Comparison of ENCODE assay signal across 31 cellular contexts in the genomic region with DNA sequence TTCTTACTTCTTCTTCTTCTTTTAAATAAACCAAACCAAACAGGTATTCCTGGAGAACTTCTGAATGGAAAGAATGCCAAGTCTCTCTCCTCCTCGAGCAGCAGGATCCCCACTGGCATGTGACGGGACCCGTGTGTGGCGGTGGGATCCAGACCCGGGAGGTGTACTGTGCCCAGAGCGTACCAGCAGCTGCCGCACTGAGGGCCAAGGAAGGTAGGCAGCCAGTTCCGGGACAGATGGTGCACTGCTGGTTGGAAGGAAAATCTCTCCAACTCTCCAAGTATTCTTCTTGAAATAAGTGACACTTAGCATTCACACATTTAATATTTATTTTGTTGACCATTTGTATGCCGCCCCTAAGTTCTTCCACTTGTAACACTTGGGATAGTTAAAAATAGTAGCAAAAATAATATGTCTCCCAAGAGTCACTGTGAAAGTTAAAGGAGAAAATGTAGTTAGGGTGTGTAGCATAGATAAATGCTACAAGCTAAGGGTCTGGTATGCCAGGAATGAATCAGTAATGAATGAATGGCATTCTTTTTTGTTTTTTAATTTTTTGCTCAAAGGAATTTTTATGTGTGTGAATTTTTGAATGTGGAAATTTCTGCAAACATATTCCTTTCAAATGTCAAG.
DNase-seq lines count a peak whose midpoint lies in the region; TF ChIP-seq lines count a peak whose summit lies in the region.
"Had no signal": no experiment of that assay in that cellular context is flagged by ENCODE, and none has a peak within 500 bp of the region (broad histone marks: within the 10 kb centered on the region; RNA-seq: fewer than 3 reads in every experiment).

No MANE protein-coding gene starts in this region.

- POLR2A ChIA-PET in PC-9 (lab: Charles Lee; ENCODE audit: unreplicated experiment): no interaction called here

- peaks cover 60% of the 10 kb centered on the region for H3K4me1 Mint-ChIP-seq in osteocyte (ENCODE audit: unreplicated experiment)
- H3K4me1 Mint-ChIP-seq: activated CD4-positive, alpha-beta T cell treated with anti-CD3 and anti-CD28 coated beads for 36 hours; activated naive CD4-positive, alpha-beta T cell treated with anti-CD3 and anti-CD28 coated beads, Interleukin-2, amount 10 ng/mL, durations not matched to agents 7 days and 5 days; B cell; neural progenitor cell had no signal

- intact Hi-C loops in PC-9 (cut with micrococcal nuclease; ENCODE audit: unreplicated experiment): no loop called here

- no peak overlapping the region for H3K4me2 ChIP-seq in PC-9
- H3K4me2 ChIP-seq: KMS-11, neural progenitor cell had no signal

- H3K27ac Mint-ChIP-seq in osteocyte (ENCODE audit: unreplicated experiment): peak overlapping the region; percentile 90
- H3K27ac Mint-ChIP-seq: activated CD4-positive, alpha-beta T cell treated with anti-CD3 and anti-CD28 coated beads for 36 hours; activated CD8-positive, alpha-beta T cell treated with anti-CD3 and anti-CD28 coated beads for 36 hours; activated naive CD4-positive, alpha-beta T cell treated with anti-CD3 and anti-CD28 coated beads, Interleukin-2, amount 10 ng/mL, durations not matched to agents 7 days and 5 days; B cell; CD8-positive, alpha-beta T cell; neural progenitor cell had no signal

- no peak for TF ChIP-seq EP300 in Ishikawa (IDR thresholded peaks at IDR 0.05; ENCODE audit: borderline replicate concordance)

- no peaks in the 10 kb centered on the region for H3K4me1 ChIP-seq in PC-9 (replicated peaks; ENCODE audit: insufficient read depth)
- H3K4me1 ChIP-seq: gastroesophageal sphincter, neural progenitor cell, Peyer's patch, thyroid gland had no signal

- TF ChIP-seq RAD21 in Ishikawa (IDR thresholded peaks at IDR 0.05; ENCODE audit: low read depth): no peak

- H3K4me3 ChIP-seq in PC-9: no peak overlapping the region
- H3K4me3 ChIP-seq: gastroesophageal sphincter, neural progenitor cell, Peyer's patch, thyroid gland had no signal

- peak; percentile 26 for DNase-seq in EL
- DNase-seq in iris pigment epithelial cell (ENCODE audit: low read depth): peak; percentile 8
- DNase-seq in osteocyte (ENCODE audit: extremely low spot score, unreplicated experiment): no peak
- DNase-seq in PC-9: no peak
- DNase-seq in islet precursor cell: no peak
- DNase-seq in NCI-H1694 treated with DMSO at 0.1 percent for 48 hours (lab: John Stamatoyannopoulos, UW): no peak
- no peak for DNase-seq in NCI-H1092 (lab: John Stamatoyannopoulos, UW)
- DNase-seq: activated CD4-positive, alpha-beta T cell treated with anti-CD3 and anti-CD28 coated beads for 36 hours; activated CD8-positive, alpha-beta T cell treated with anti-CD3 and anti-CD28 coated beads for 36 hours; activated naive CD4-positive, alpha-beta T cell treated with anti-CD3 and anti-CD28 coated beads, Interleukin-2, amount 10 ng/mL, durations not matched to agents 7 days and 5 days; amniotic stem cell; brain microvascular endothelial cell; CD8-positive, alpha-beta T cell; DMS153; GOT3; NCI-H1417 treated with DMSO at 0.1 percent for 48 hours; NCI-H345; NCI-H774; Peyer's patch; right cardiac atrium; SHP77 treated with DMSO at 0.1 percent for 48 hours; stimulated activated CD4-positive, alpha-beta T cell treated with anti-CD3 and anti-CD28 coated beads, Interleukin-12 subunit alpha, Interleukin-12 subunit beta, amount 100 ng/mL, for 4 hours; stimulated activated CD4-positive, alpha-beta T cell treated with anti-CD3 and anti-CD28 coated beads, Interleukin-4, amount 100 ng/mL, for 1 hour; SW 1271; thyroid gland had no signal

- H3F3A ChIP-seq in PC-9 (ENCODE audit: insufficient read depth, low read depth): no peaks in the 10 kb centered on the region

- no peaks in the 10 kb centered on the region for H3K36me3 ChIP-seq in PC-9 (ENCODE audit: low read depth)
- H3K36me3 ChIP-seq: brain microvascular endothelial cell, gastroesophageal sphincter, neural progenitor cell, Peyer's patch, thyroid gland had no signal

- no peaks in the 10 kb centered on the region for H3K9me3 Mint-ChIP-seq in osteocyte (ENCODE audit: unreplicated experiment)
- H3K9me3 Mint-ChIP-seq: activated CD8-positive, alpha-beta T cell treated with anti-CD3 and anti-CD28 coated beads for 36 hours; activated naive CD4-positive, alpha-beta T cell treated with anti-CD3 and anti-CD28 coated beads, Interleukin-2, amount 10 ng/mL, durations not matched to agents 7 days and 5 days; CD8-positive, alpha-beta T cell; neural progenitor cell had no signal

- peaks cover 6% of the 10 kb centered on the region; the same call in 1 of the 2 replicates for H3K27me3 ChIP-seq in PC-9 (ENCODE audit: insufficient read depth, low read depth)
- H3K27me3 ChIP-seq: brain microvascular endothelial cell, gastroesophageal sphincter, neural progenitor cell, Peyer's patch, thyroid gland had no signal

- H3K36me3 Mint-ChIP-seq in osteocyte (ENCODE audit: unreplicated experiment): no peaks in the 10 kb centered on the region
- H3K36me3 Mint-ChIP-seq: activated naive CD4-positive, alpha-beta T cell treated with anti-CD3 and anti-CD28 coated beads, Interleukin-2, amount 10 ng/mL, durations not matched to agents 7 days and 5 days; CD8-positive, alpha-beta T cell; neural progenitor cell had no signal

- TF ChIP-seq CTCF in osteocyte (IDR thresholded peaks at IDR 0.05): no peak
- TF ChIP-seq CTCF in PC-9 (conservative IDR thresholded peaks at IDR 0.05): no peak

- H3K27ac ChIP-seq in PC-9: no peak overlapping the region
- H3K27ac ChIP-seq: brain microvascular endothelial cell, gastroesophageal sphincter, KMS-11, neural progenitor cell, Peyer's patch, thyroid gland, VCaP had no signal

- H3K27me3 Mint-ChIP-seq in osteocyte (ENCODE audit: unreplicated experiment): no peaks in the 10 kb centered on the region
- H3K27me3 Mint-ChIP-seq: activated CD4-positive, alpha-beta T cell treated with anti-CD3 and anti-CD28 coated beads for 36 hours; activated CD8-positive, alpha-beta T cell treated with anti-CD3 and anti-CD28 coated beads for 36 hours; activated naive CD4-positive, alpha-beta T cell treated with anti-CD3 and anti-CD28 coated beads, Interleukin-2, amount 10 ng/mL, durations not matched to agents 7 days and 5 days; B cell had no signal

- CTCF ChIA-PET in PC-9 (lab: Charles Lee): no interaction called here

- no peaks in the 10 kb centered on the region for H3K9me2 ChIP-seq in PC-9 (ENCODE audit: insufficient read depth)

- H3K79me2 ChIP-seq in PC-9 (ENCODE audit: low read depth): no peaks in the 10 kb centered on the region

- peak overlapping the region; percentile 36 for H3K4me3 Mint-ChIP-seq in osteocyte (ENCODE audit: unreplicated experiment)
- H3K4me3 Mint-ChIP-seq: activated CD4-positive, alpha-beta T cell treated with anti-CD3 and anti-CD28 coated beads for 36 hours; activated CD8-positive, alpha-beta T cell treated with anti-CD3 and anti-CD28 coated beads for 36 hours; activated naive CD4-positive, alpha-beta T cell treated with anti-CD3 and anti-CD28 coated beads, Interleukin-2, amount 10 ng/mL, durations not matched to agents 7 days and 5 days; B cell; CD8-positive, alpha-beta T cell; neural progenitor cell had no signal

- H3K9me3 ChIP-seq in PC-9 (ENCODE audit: insufficient read depth, low read depth): no peaks in the 10 kb centered on the region
- H3K9me3 ChIP-seq: gastroesophageal sphincter, Peyer's patch, thyroid gland had no signal

- H2AFZ ChIP-seq in PC-9: no peak overlapping the region
- H2AFZ ChIP-seq: neural progenitor cell had no signal

- no peaks in the 10 kb centered on the region; the same call in 1 of the 2 replicates for H4K20me1 ChIP-seq in PC-9 (ENCODE audit: insufficient read depth)

- BruUV-seq in PC-9 (replicated peaks; lab: Mats Ljungman, UMichigan): no TSS peak

TF ChIP-seq in Ishikawa, 13 proteins besides CTCF, POLR2A, EP300 and RAD21:
- TF ChIP-seq CREB1 (IDR thresholded peaks at IDR 0.05; ENCODE audit: low read depth): no peak
- peak; percentile 18; the same call in 1 of the 2 replicates for TF ChIP-seq TEAD4 (IDR thresholded peaks at IDR 0.05)
- TF ChIP-seq YY1 (IDR thresholded peaks at IDR 0.05; ENCODE audit: low read depth): no peak
- no peak for TF ChIP-seq NFIC (IDR thresholded peaks at IDR 0.05)
- no peak for TF ChIP-seq FOXM1 (IDR thresholded peaks at IDR 0.05; ENCODE audit: borderline replicate concordance, low read depth)

Comparison
In these comparisons a context has a peak if more than half of its experiments do, and no peak if none do; other contexts are left out.
1. DNase-seq: peak in EL (single experiment) and iris pigment epithelial cell (single experiment); none in osteocyte (single experiment), PC-9 (0 of 2), islet precursor cell (single experiment), NCI-H1694 treated with DMSO at 0.1 percent for 48 hours (single experiment) and NCI-H1092 (single experiment).